ENCODE assay signal across 8 cellular contexts in the genomic region with DNA sequence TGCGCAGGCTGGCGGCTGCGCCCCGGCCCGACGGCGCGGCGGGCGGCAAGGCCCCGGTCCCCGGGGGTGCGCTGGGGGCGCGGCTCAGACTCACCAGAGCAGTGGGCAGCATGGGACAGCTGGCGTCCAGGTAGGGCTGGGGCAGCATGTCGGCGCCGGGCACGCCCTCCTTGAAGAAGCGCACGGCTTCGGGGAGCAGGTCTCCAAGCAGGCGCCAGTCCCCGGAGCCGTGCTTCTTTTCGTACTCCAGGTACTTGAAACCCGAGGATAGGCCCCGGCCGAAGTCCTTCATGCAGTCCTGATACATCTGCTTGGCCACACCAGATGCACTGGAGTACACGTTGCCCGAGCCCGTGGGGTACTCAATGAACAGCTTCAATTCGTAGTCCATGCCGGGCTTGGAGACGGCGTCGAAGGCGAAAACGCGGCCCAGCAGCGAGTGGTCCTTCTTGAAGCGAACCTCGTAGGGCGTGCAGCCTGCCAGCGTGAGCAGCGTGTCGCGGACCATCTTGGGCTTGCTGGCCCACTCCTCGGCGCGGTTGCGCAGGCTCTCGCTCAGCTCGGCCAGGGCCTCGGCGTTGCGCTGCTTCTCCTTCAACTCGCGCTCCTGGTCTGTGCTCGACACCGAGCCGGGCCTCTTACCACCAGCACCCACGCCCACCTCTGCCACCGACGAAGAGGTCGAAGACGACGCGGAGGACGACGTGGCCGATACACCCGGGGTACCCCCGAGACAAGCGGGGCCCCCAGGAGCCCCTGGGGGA. TPM values are rescaled to one million over a fixed set of nuclear protein-coding genes. Genes with fewer than 3 reads are reported as not detected.
A peak's percentile ranks its signal among the peaks of the same experiment; 100 is the strongest.
DNase-seq lines count a peak whose midpoint lies in the region; ATAC-seq and TF ChIP-seq lines count a peak whose summit lies in the region.

No MANE protein-coding gene starts in this region.

- no peaks in the 10 kb centered on the region for H3K9me3 Mint-ChIP-seq in T-helper 1 cell treated with Interleukin-12 subunit alpha and Interleukin-12 subunit beta and Interleukin-4 antibody, amounts not matched to agents 30 μg/mL and 1 μg/mL, for 36 hours
- H3K9me3 Mint-ChIP-seq in neural progenitor cell: no peaks in the 10 kb centered on the region

- H3K4me3 ChIP-seq in esophagus (ENCODE audit: low read depth in 1 of 2, low read length in 2 of 2) (peak overlapping the region; percentile 69 to 86), neural progenitor cell (peak overlapping the region; percentile 63)

- no peak overlapping the region for H3K9ac ChIP-seq in neural progenitor cell

- ATAC-seq in HG02798 (IDR thresholded peaks at IDR 0.05; ENCODE audit: poor library complexity, unreplicated experiment) (no peak), GM18517 (IDR thresholded peaks at IDR 0.05; ENCODE audit: unreplicated experiment) (no peak), GM19452 (IDR thresholded peaks at IDR 0.05; ENCODE audit: unreplicated experiment) (no peak)

- H3K79me2 ChIP-seq in neural progenitor cell (ENCODE audit: low read depth): peaks cover 26% of the 10 kb centered on the region

- H2AFZ ChIP-seq in neural progenitor cell (replicated peaks): no peak overlapping the region

- H3F3A ChIP-seq in neural progenitor cell (ENCODE audit: low read depth): peaks cover 43% of the 10 kb centered on the region

- 17 to 29% methylated on average over 72 to 76 of the region's 76 CpGs for WGBS in esophagus, 2 donors

- H3K4me1 ChIP-seq in esophagus (ENCODE audit: control insufficient read depth in 2 of 2, insufficient read depth in 2 of 2, low read length in 1 of 2): peaks cover 0 to 19% of the 10 kb centered on the region in 2 donors
- H3K4me1 ChIP-seq in neural progenitor cell: peaks cover 52% of the 10 kb centered on the region

- H3K36me3 ChIP-seq in esophagus (ENCODE audit: control insufficient read depth in 2 of 2, insufficient read depth in 2 of 2, low read length in 1 of 2): no peaks in the 10 kb centered on the region
- H3K36me3 ChIP-seq in neural progenitor cell: no peaks in the 10 kb centered on the region

- H3K27me3 ChIP-seq in esophagus (ENCODE audit: control insufficient read depth in 1 of 2, insufficient read depth in 2 of 2, low read length in 2 of 2) (no peaks in the 10 kb centered on the region), neural progenitor cell (peaks cover 33% of the 10 kb centered on the region)

- peak overlapping the region; percentile 99 to 100 for H3K27ac ChIP-seq in esophagus (ENCODE audit: low read depth in 2 of 2, low read length in 1 of 2)
- no peak overlapping the region for H3K27ac ChIP-seq in neural progenitor cell

- DNase-seq in T-helper 1 cell (no peak), SK-N-DZ (ENCODE audit: low spot score) (peak; percentile 43), neural progenitor cell (ENCODE audit: low spot score) (peak; percentile 52)

- H3K4me1 Mint-ChIP-seq in T-helper 1 cell treated with Interleukin-12 subunit alpha and Interleukin-12 subunit beta and Interleukin-4 antibody, amounts not matched to agents 30 μg/mL and 1 μg/mL, for 36 hours (ENCODE audit: low read depth): peaks cover 47% of the 10 kb centered on the region
- peaks cover 61% of the 10 kb centered on the region for H3K4me1 Mint-ChIP-seq in neural progenitor cell

- no peaks in the 10 kb centered on the region for H3K27me3 Mint-ChIP-seq in T-helper 1 cell treated with Interleukin-12 subunit alpha and Interleukin-12 subunit beta and Interleukin-4 antibody, amounts not matched to agents 30 μg/mL and 1 μg/mL, for 36 hours (ENCODE audit: low read depth)
- H3K27me3 Mint-ChIP-seq in neural progenitor cell (ENCODE audit: insufficient read depth, low read depth): peaks cover 6% of the 10 kb centered on the region

- peak overlapping the region; percentile 95 for H3K4me2 ChIP-seq in neural progenitor cell

- no peaks in the 10 kb centered on the region for H3K9me3 ChIP-seq in esophagus (ENCODE audit: control insufficient read depth in 2 of 2, insufficient read depth in 1 of 2, low read depth in 1 of 2, low read length in 1 of 2)
- H3K9me3 ChIP-seq in neural progenitor cell (ENCODE audit: low read depth): no peaks in the 10 kb centered on the region

- peak overlapping the region; percentile 20 for H3K27ac Mint-ChIP-seq in T-helper 1 cell treated with Interleukin-12 subunit alpha and Interleukin-12 subunit beta and Interleukin-4 antibody, amounts not matched to agents 30 μg/mL and 1 μg/mL, for 36 hours
- peak overlapping the region; percentile 66 for H3K27ac Mint-ChIP-seq in neural progenitor cell

- H3K4me3 Mint-ChIP-seq in T-helper 1 cell treated with Interleukin-12 subunit alpha and Interleukin-12 subunit beta and Interleukin-4 antibody, amounts not matched to agents 30 μg/mL and 1 μg/mL, for 36 hours: peak overlapping the region; percentile 68
- peak overlapping the region; percentile 90 for H3K4me3 Mint-ChIP-seq in neural progenitor cell

- no peak for TF ChIP-seq CTCF in neural progenitor cell (IDR thresholded peaks at IDR 0.05)

- peaks cover 22% of the 10 kb centered on the region for H3K36me3 Mint-ChIP-seq in T-helper 1 cell treated with Interleukin-12 subunit alpha and Interleukin-12 subunit beta and Interleukin-4 antibody, amounts not matched to agents 30 μg/mL and 1 μg/mL, for 36 hours (ENCODE audit: low read depth)
- peaks cover 2% of the 10 kb centered on the region for H3K36me3 Mint-ChIP-seq in neural progenitor cell

- peaks cover 26% of the 10 kb centered on the region for H4K20me1 ChIP-seq in neural progenitor cell (ENCODE audit: low read depth)

RNA-seq across cellular contexts. Expression of gene IRF2BPL, which starts 2.2 kb away (rescaled TPM):
- polyA plus RNA-seq in SK-N-DZ (2014; cell fraction: cytosol; rRNA removed): 18.1 and 20.5 TPM in 2 replicates
- polyA plus RNA-seq in SK-N-DZ (2014; cell fraction: nucleus; rRNA removed): 10.6 and 12.5 TPM in 2 replicates
- 1 to 10 TPM; 3.5 to 9.5 TPM for polyA plus RNA-seq in esophagus
- 4.8 and 14.9 TPM in 2 replicates for total RNA-seq in neural progenitor cell (ENCODE audit: low replicate concordance)

Comparison
In these comparisons a context has a peak if more than half of its experiments do, and no peak if none do; other contexts are left out.
1. DNase-seq: peak in SK-N-DZ (single experiment) and neural progenitor cell (single experiment); none in T-helper 1 cell (0 of 5).